Comparison of ENCODE assay signal across 15 cellular contexts in genomic region chr1:17620448-17620847, GRCh38.
DNase-seq lines count a peak whose midpoint lies in the region; ATAC-seq, FAIRE-seq and TF ChIP-seq lines count a peak whose summit lies in the region.
"Had no signal": no experiment of that assay in that cellular context is flagged by ENCODE, and none has a peak within 500 bp of the region (broad histone marks: within the 10 kb centered on the region; RNA-seq: fewer than 3 reads in every experiment).

No MANE protein-coding gene starts in this region.

- peaks cover 3% of the 10 kb centered on the region; the same call in 1 of the 2 replicates for H4K20me1 ChIP-seq in HepG2 (ENCODE audit: insufficient read depth, low read length)

- H3K4me1 ChIP-seq in HepG2 (ENCODE audit: insufficient read depth, low read length) (no peaks in the 10 kb centered on the region), right lobe of liver (no peaks in the 10 kb centered on the region), psoas muscle (peaks cover 43% of the 10 kb centered on the region)

- H3K4me3 ChIP-seq in HepG2 (replicated peaks in 1 of 3; ENCODE audit: insufficient read depth in 1 of 3, low read depth in 2 of 3, low read length in 3 of 3) (no peak overlapping the region), right lobe of liver (no peak overlapping the region), coronary artery (peak overlapping the region; percentile 70), psoas muscle (peak overlapping the region; percentile 75)
- H3K4me3 ChIP-seq: SJCRH30 had no signal

- TF ChIP-seq EP300 in HepG2 (IDR thresholded peaks at IDR 0.05; ENCODE audit: low read depth in 2 of 2, low read length in 2 of 2) (no peak), HepG2 (CRISPR knock-in tag; IDR thresholded peaks at IDR 0.05; ENCODE audit: borderline replicate concordance) (no peak)

- no peaks in the 10 kb centered on the region for H3K79me2 ChIP-seq in HepG2 (ENCODE audit: insufficient read depth, low read length)

- H3K36me3 ChIP-seq in HepG2 (replicated peaks in 1 of 2; ENCODE audit: control insufficient read depth in 1 of 2, insufficient read depth in 2 of 2, low read length in 2 of 2): peaks cover 60 to 96% of the 10 kb centered on the region in 2 experiments
- H3K36me3 ChIP-seq in right lobe of liver: peaks cover 6 to 91% (median 46%) of the 10 kb centered on the region in 4 donors
- H3K36me3 ChIP-seq in psoas muscle (ENCODE audit: insufficient read depth in 1 of 2, low read depth in 1 of 2): peaks cover 0 to 38% of the 10 kb centered on the region in 2 donors
- H3K36me3 ChIP-seq: SJCRH30 had no signal

- H3K9me3 ChIP-seq in HepG2 (ENCODE audit: low read length) (no peaks in the 10 kb centered on the region), right lobe of liver (no peaks in the 10 kb centered on the region), psoas muscle (no peaks in the 10 kb centered on the region)
- H3K9me3 ChIP-seq: SJCRH30 had no signal

- intact Hi-C loops in HepG2 (cut with micrococcal nuclease; ENCODE audit: unreplicated experiment): no loop called here
- intact Hi-C loops in right lobe of liver (cut with DNase I): no loop called here
- intact Hi-C loops in psoas muscle (cut with DNase I): no loop called here

- H2AFZ ChIP-seq in HepG2 (ENCODE audit: low read length): no peak overlapping the region

- no peak for TF ChIP-seq CTCF in HepG2 (CRISPR knock-in tag; IDR thresholded peaks at IDR 0.05)
- no peak for TF ChIP-seq CTCF in right lobe of liver (IDR thresholded peaks at IDR 0.05)
- no peak for TF ChIP-seq CTCF in coronary artery (IDR thresholded peaks at IDR 0.05)
- TF ChIP-seq CTCF in psoas muscle (IDR thresholded peaks at IDR 0.05): no peak
- TF ChIP-seq CTCF in GM13977 (IDR thresholded peaks at IDR 0.05; ENCODE audit: extremely low read depth, insufficient read depth, missing control alignments): no peak

- CTCF ChIA-PET in HepG2 (lab: Yijun Ruan, JAX; ENCODE audit: low intra/inter-chr PET ratio, low total read pairs): no interaction called here

- no peak for FAIRE-seq in HepG2 (lab: Jason Lieb, UNC)
- FAIRE-seq: HTR-8/SVneo had no signal

- H3K27ac ChIP-seq in HepG2 (ENCODE audit: extremely low read length, insufficient read depth, low read length) (no peak overlapping the region), right lobe of liver (no peak overlapping the region), coronary artery (peak overlapping the region; percentile 98), psoas muscle (peak overlapping the region; percentile 93)
- H3K27ac ChIP-seq: SJCRH30 had no signal

- 95% methylated on average over 5 of the region's 5 CpGs for WGBS in HepG2 (ENCODE audit: low lambda C conversion rate)
- WGBS in right lobe of liver (ENCODE audit: insufficient coverage, low coverage, low lambda C conversion rate, missing lambda C conversion rate): 59% methylated on average over 5 of the region's 5 CpGs
- 81 to 89% (median 87%) methylated on average over 5 of the region's 5 CpGs for whole genome bisulfite sequencing in psoas muscle, 3 donors

- in situ Hi-C loops in HepG2 (cut with HindIII; ENCODE audit: extremely low pct_ligation_motif_present, low pct_unique_long_range_greater_than_20kb) (no loop called here), GM13977 (cut with MboI; ENCODE audit: low pct_unique_long_range_greater_than_20kb, low sequenced_read_pairs, unreplicated experiment) (no loop called here)

- H3K4me2 ChIP-seq in HepG2 (ENCODE audit: low read depth, low read length): no peak overlapping the region

- H3K27me3 ChIP-seq in HepG2 (ENCODE audit: control insufficient read depth in 1 of 2, insufficient read depth in 2 of 2, low read length in 2 of 2) (no peaks in the 10 kb centered on the region), right lobe of liver (no peaks in the 10 kb centered on the region), psoas muscle (ENCODE audit: insufficient read depth in 3 of 3, low read length in 2 of 3) (no peaks in the 10 kb centered on the region)
- H3K27me3 ChIP-seq: SJCRH30 had no signal

- ATAC-seq in HepG2: no peak
- no peak for ATAC-seq in right lobe of liver
- ATAC-seq in psoas muscle: no peak
- no peak for ATAC-seq in HG03025 (IDR thresholded peaks at IDR 0.05; ENCODE audit: low FRiP score, unreplicated experiment)
- ATAC-seq: HCT116 had no signal

- POLR2A ChIA-PET in HepG2 (lab: Yijun Ruan, JAX): no interaction called here

- BruUV-seq in HepG2 (replicated peaks; lab: Mats Ljungman, UMichigan): no TSS peak

- H3K9ac ChIP-seq in HepG2 (ENCODE audit: insufficient read depth, low read depth, low read length): no peak overlapping the region

- DNase-seq in HepG2 (ENCODE audit: low spot score) (no peak), right lobe of liver (no peak), coronary artery (ENCODE audit: low spot score) (no peak), psoas muscle (no peak), SKM-1 (lab: John Stamatoyannopoulos, UW; ENCODE audit: unreplicated experiment) (no peak), GM13977 (ENCODE audit: low spot score) (no peak)
- DNase-seq: DMS 273 treated with DMSO at 0.1 percent for 48 hours, EL, NCI-H1436 treated with DMSO at 0.1 percent for 48 hours, NCI-H226, NCI-H526, SJCRH30 had no signal

- no peak for TF ChIP-seq POLR2A in HepG2 (IDR thresholded peaks at IDR 0.05; ENCODE audit: insufficient read depth in 1 of 2, low read depth in 2 of 2, low read length in 2 of 2)
- no peak for TF ChIP-seq POLR2A in right lobe of liver (IDR thresholded peaks at IDR 0.05)

- no peak for TF ChIP-seq RAD21 in HepG2 (CRISPR knock-in tag; IDR thresholded peaks at IDR 0.05)

TF ChIP-seq in HepG2, 621 proteins besides CTCF, POLR2A, EP300 and RAD21:
- TF ChIP-seq RBM22 (optimal IDR thresholded peaks at IDR 0.05; ENCODE audit: low read length): peak; percentile 34
- TF ChIP-seq DR1 (CRISPR knock-in tag; IDR thresholded peaks at IDR 0.05): no peak
- 0 out of 2 replicates have a peak, but pooled peaks have one; percentile 7 for TF ChIP-seq POLR2G (IDR thresholded peaks at IDR 0.05; ENCODE audit: low read depth, low read length)
- TF ChIP-seq ZNF282 (IDR thresholded peaks at IDR 0.05; ENCODE audit: partially characterized antibody): no peak
- peak; percentile 33 for TF ChIP-seq AGO2 (optimal IDR thresholded peaks at IDR 0.05; ENCODE audit: low read depth, low read length)
- TF ChIP-seq KLF16 (CRISPR knock-in tag; IDR thresholded peaks at IDR 0.05): no peak
- no peak for TF ChIP-seq NR2F1 (CRISPR knock-in tag; IDR thresholded peaks at IDR 0.05)

Comparison
In these comparisons a context has a peak if more than half of its experiments do, and no peak if none do; other contexts are left out.
1. H3K27ac ChIP-seq: peak in coronary artery (2 of 2) and psoas muscle (single experiment); none in HepG2 (single experiment) and right lobe of liver (0 of 3).
2. H3K4me3 ChIP-seq: peak in coronary artery (single experiment) and psoas muscle (single experiment); none in HepG2 (0 of 3) and right lobe of liver (0 of 3).